ENCODE assay signal across 8 cellular contexts in the genomic region with DNA sequence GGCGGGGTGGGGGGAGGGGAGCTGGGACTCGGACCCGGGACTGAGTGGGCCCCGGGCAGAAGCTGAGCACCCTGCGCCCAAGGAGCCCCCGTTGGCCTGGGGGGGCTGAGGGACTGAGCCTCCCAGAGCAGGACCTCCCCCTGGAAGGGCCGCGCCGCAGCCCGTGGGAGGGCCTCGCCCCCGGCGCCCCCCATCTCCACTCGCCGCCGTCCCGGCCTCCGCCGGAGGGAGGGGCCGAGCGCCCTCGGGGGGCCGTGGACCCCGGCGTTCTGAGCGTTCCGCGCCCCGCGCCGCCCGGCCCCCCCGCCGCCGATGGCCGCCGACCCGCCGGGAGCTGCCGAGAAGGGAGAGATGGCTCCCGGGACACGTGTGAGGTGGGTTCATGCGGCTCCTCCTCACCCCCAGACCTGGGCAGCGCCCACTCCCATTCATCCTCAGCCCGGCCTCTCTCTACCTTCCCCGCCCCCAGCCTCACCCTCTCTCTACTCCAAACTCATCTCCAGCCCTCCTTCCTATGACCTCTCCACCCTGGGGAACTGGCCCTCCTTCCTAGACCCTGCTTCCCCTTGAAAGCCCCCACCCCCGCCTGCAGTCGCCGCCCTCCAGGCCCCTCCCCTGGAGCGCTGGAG. TPM values are rescaled to one million over a fixed set of nuclear protein-coding genes. Genes with fewer than 3 reads are reported as not detected.
DNase-seq lines count a peak whose midpoint lies in the region; ATAC-seq and TF ChIP-seq lines count a peak whose summit lies in the region.

No MANE protein-coding gene starts in this region.

- H3K27ac Mint-ChIP-seq in activated T-helper 2 cell treated with anti-CD3 and anti-CD28 coated beads, Interferon-gamma antibody, Interleukin-2, Interleukin-4, amounts not matched to agents 10 μg/mL and 5 μg/mL and 100 μg/mL, durations not matched to agents 14 hours and 24 hours and 36 hours = peak overlapping the region; percentile 53

- H3K27ac ChIP-seq in heart left ventricle (peak overlapping the region; percentile 60 to 95 (median 80)), stomach smooth muscle (ENCODE audit: low read length) (peak overlapping the region; percentile 41)

- H3K4me3 Mint-ChIP-seq in activated T-helper 2 cell treated with anti-CD3 and anti-CD28 coated beads, Interferon-gamma antibody, Interleukin-2, Interleukin-4, amounts not matched to agents 10 μg/mL and 5 μg/mL and 100 μg/mL, durations not matched to agents 14 hours and 24 hours and 36 hours (ENCODE audit: low read depth) = peak overlapping the region; percentile 78

- no peak for TF ChIP-seq CTCF in heart left ventricle (IDR thresholded peaks at IDR 0.05)

- 3 to 15% (median 4%) methylated on average over 15 to 50 of the region's 50 CpGs for WGBS in heart left ventricle, 4 donors

- H3K27me3 Mint-ChIP-seq in activated T-helper 2 cell treated with anti-CD3 and anti-CD28 coated beads, Interferon-gamma antibody, Interleukin-2, Interleukin-4, amounts not matched to agents 10 μg/mL and 5 μg/mL and 100 μg/mL, durations not matched to agents 14 hours and 24 hours and 36 hours (ENCODE audit: low read depth) = no peaks in the 10 kb centered on the region

- H3K4me3 ChIP-seq in heart left ventricle (peak overlapping the region; percentile 52 to 80 (median 66)), stomach smooth muscle (ENCODE audit: low read length in 2 of 2) (peak overlapping the region in 1 of 2 donors; percentile 69)

- peaks cover 6% of the 10 kb centered on the region for H3K36me3 Mint-ChIP-seq in activated T-helper 2 cell treated with anti-CD3 and anti-CD28 coated beads, Interferon-gamma antibody, Interleukin-2, Interleukin-4, amounts not matched to agents 10 μg/mL and 5 μg/mL and 100 μg/mL, durations not matched to agents 14 hours and 24 hours and 36 hours (ENCODE audit: low read depth)

- H3K9ac ChIP-seq in stomach smooth muscle (ENCODE audit: low read length in 2 of 2) = peak overlapping the region; percentile 21 to 49

- peak in 2 of 5 donors; percentile 36 to 48 for DNase-seq in heart left ventricle
- DNase-seq in left cardiac atrium = no peak
- no peak for DNase-seq in activated T-helper 2 cell treated with anti-CD3 and anti-CD28 coated beads, Interferon-gamma antibody, Interleukin-2, Interleukin-4, amounts not matched to agents 10 μg/mL and 5 μg/mL and 100 μg/mL, durations not matched to agents 14 hours and 24 hours and 36 hours (ENCODE audit: low spot score)
- DNase-seq in iPS-NIHi11 (ENCODE audit: low spot score) = peak; percentile 35
- no peak for DNase-seq in glomerular visceral epithelial cell (ENCODE audit: extremely low spot score)

- H3K36me3 ChIP-seq in heart left ventricle = peaks cover 0 to 13% (median 0%) of the 10 kb centered on the region in 9 donors
- peaks cover 4% of the 10 kb centered on the region in 2 donors for H3K36me3 ChIP-seq in stomach smooth muscle (ENCODE audit: control insufficient read depth in 2 of 2, insufficient read depth in 2 of 2, low read length in 2 of 2)

- TF ChIP-seq POLR2A in heart left ventricle (IDR thresholded peaks at IDR 0.05) = no peak

- H3K4me1 ChIP-seq in heart left ventricle (peaks cover 0 to 28% (median 9%) of the 10 kb centered on the region in 12 donors), stomach smooth muscle (ENCODE audit: control insufficient read depth, insufficient read depth, low read length) (peaks cover 23% of the 10 kb centered on the region)

- no peaks in the 10 kb centered on the region for H3K27me3 ChIP-seq in heart left ventricle
- no peaks in the 10 kb centered on the region for H3K27me3 ChIP-seq in stomach smooth muscle (ENCODE audit: control insufficient read depth in 1 of 2, insufficient read depth in 2 of 2, low read length in 2 of 2)

- peaks cover 19% of the 10 kb centered on the region for H3K4me1 Mint-ChIP-seq in activated T-helper 2 cell treated with anti-CD3 and anti-CD28 coated beads, Interferon-gamma antibody, Interleukin-2, Interleukin-4, amounts not matched to agents 10 μg/mL and 5 μg/mL and 100 μg/mL, durations not matched to agents 14 hours and 24 hours and 36 hours (ENCODE audit: low read depth)

- intact Hi-C loops in heart left ventricle (cut with DNase I) (loop anchor here in 2 of 10 donors (5.0 kb wide), 2 partner anchors 82 to 267 kb away; partner anchors contain the start of gene FBRS (in 1 of the 2)), left cardiac atrium (cut with DNase I) (no loop called here)
- intact Hi-C loops in activated T-helper 2 cell treated with anti-CD3 and anti-CD28 coated beads, Interferon-gamma antibody, Interleukin-2, Interleukin-4, amounts not matched to agents 10 μg/mL and 5 μg/mL and 100 μg/mL, durations not matched to agents 14 hours and 24 hours and 36 hours (cut with micrococcal nuclease) = no loop called here

- no peaks in the 10 kb centered on the region for H3K9me3 Mint-ChIP-seq in activated T-helper 2 cell treated with anti-CD3 and anti-CD28 coated beads, Interferon-gamma antibody, Interleukin-2, Interleukin-4, amounts not matched to agents 10 μg/mL and 5 μg/mL and 100 μg/mL, durations not matched to agents 14 hours and 24 hours and 36 hours

- ATAC-seq in heart left ventricle = no peak
- no peak for ATAC-seq in left cardiac atrium
- no peak for ATAC-seq in HG02973 (IDR thresholded peaks at IDR 0.05; ENCODE audit: unreplicated experiment)
- no peak for ATAC-seq in esophagus mucosa

- H3K9me3 ChIP-seq in heart left ventricle (no peaks in the 10 kb centered on the region), stomach smooth muscle (ENCODE audit: control insufficient read depth in 2 of 2, low read length in 2 of 2) (no peaks in the 10 kb centered on the region)

RNA-seq across cellular contexts. Expression of gene FBXL19, which starts 0.8 kb away (rescaled TPM):
- total RNA-seq in heart left ventricle (10 to 100 TPM in 2 of 9 donors, 1 to 10 TPM in 7; 4.5 to 15.5 (median 7.9) TPM), left cardiac atrium (10 to 100 TPM in 1 of 2 donors, 1 to 10 TPM in 1; 6.4 to 10.1 TPM), esophagus mucosa (19.2 TPM)
- 1 to 10 TPM; 7.9 to 9.1 TPM for polyA plus RNA-seq in heart left ventricle
- 34.4 and 34.6 TPM in 2 replicates for total RNA-seq in activated T-helper 2 cell treated with anti-CD3 and anti-CD28 coated beads, Interferon-gamma antibody, Interleukin-2, Interleukin-4, amounts not matched to agents 10 μg/mL and 5 μg/mL and 100 μg/mL, durations not matched to agents 14 hours and 24 hours and 36 hours

RNA-seq across cellular contexts. Expression of gene ORAI3, which starts 24.7 kb away (rescaled TPM):
- total RNA-seq in heart left ventricle (10 to 100 TPM in 6 of 9 donors, 1 to 10 TPM in 3; 8.5 to 28.9 (median 14.1) TPM), left cardiac atrium (10 to 100 TPM in 1 of 2 donors, 1 to 10 TPM in 1; 8.8 to 14.2 TPM), esophagus mucosa (9.8 TPM)
- polyA plus RNA-seq in heart left ventricle = 10 to 100 TPM in 1 of 2 donors, 1 to 10 TPM in 1; 8.1 to 10.8 TPM
- 14.2 and 17.4 TPM in 2 replicates for total RNA-seq in activated T-helper 2 cell treated with anti-CD3 and anti-CD28 coated beads, Interferon-gamma antibody, Interleukin-2, Interleukin-4, amounts not matched to agents 10 μg/mL and 5 μg/mL and 100 μg/mL, durations not matched to agents 14 hours and 24 hours and 36 hours

RNA-seq across cellular contexts. Expression of gene CTF1, which starts 27.8 kb away (rescaled TPM):
- total RNA-seq in heart left ventricle (10 to 100 TPM in 5 of 9 donors, 1 to 10 TPM in 4; 6.4 to 22.2 (median 12.2) TPM), left cardiac atrium (1 to 10 TPM; 6.8 to 7.3 TPM), esophagus mucosa (2.3 TPM)
- polyA plus RNA-seq in heart left ventricle = 10 to 100 TPM in 1 of 2 donors, 1 to 10 TPM in 1; 3.7 to 13.5 TPM
- total RNA-seq in activated T-helper 2 cell treated with anti-CD3 and anti-CD28 coated beads, Interferon-gamma antibody, Interleukin-2, Interleukin-4, amounts not matched to agents 10 μg/mL and 5 μg/mL and 100 μg/mL, durations not matched to agents 14 hours and 24 hours and 36 hours = 0.21 and 0.30 TPM in 2 replicates

RNA-seq across cellular contexts. Expression of gene BCL7C, which starts 30.3 kb away (rescaled TPM):
- 10 to 100 TPM; 23.1 to 35.5 (median 28.1) TPM for total RNA-seq in heart left ventricle
- polyA plus RNA-seq in heart left ventricle = 10 to 100 TPM; 30.5 to 43.4 TPM
- total RNA-seq in left cardiac atrium = 10 to 100 TPM; 20.9 to 27.9 TPM
- total RNA-seq in activated T-helper 2 cell treated with anti-CD3 and anti-CD28 coated beads, Interferon-gamma antibody, Interleukin-2, Interleukin-4, amounts not matched to agents 10 μg/mL and 5 μg/mL and 100 μg/mL, durations not matched to agents 14 hours and 24 hours and 36 hours = 26.8 and 27.1 TPM in 2 replicates
- 30.5 TPM for total RNA-seq in esophagus mucosa

RNA-seq across cellular contexts. Expression of gene SETD1A, which starts 33.4 kb away (rescaled TPM):
- 10 to 100 TPM in 3 of 9 donors, 1 to 10 TPM in 6; 4.6 to 12.1 (median 9.0) TPM for total RNA-seq in heart left ventricle
- 1 to 10 TPM; 8.1 to 9.3 TPM for polyA plus RNA-seq in heart left ventricle
- total RNA-seq in left cardiac atrium = 10 to 100 TPM in 1 of 2 donors, 1 to 10 TPM in 1; 9.2 to 10.9 TPM
- 28.9 TPM in 2 replicates for total RNA-seq in activated T-helper 2 cell treated with anti-CD3 and anti-CD28 coated beads, Interferon-gamma antibody, Interleukin-2, Interleukin-4, amounts not matched to agents 10 μg/mL and 5 μg/mL and 100 μg/mL, durations not matched to agents 14 hours and 24 hours and 36 hours
- total RNA-seq in esophagus mucosa = 8.2 TPM
